In the genomic region with DNA sequence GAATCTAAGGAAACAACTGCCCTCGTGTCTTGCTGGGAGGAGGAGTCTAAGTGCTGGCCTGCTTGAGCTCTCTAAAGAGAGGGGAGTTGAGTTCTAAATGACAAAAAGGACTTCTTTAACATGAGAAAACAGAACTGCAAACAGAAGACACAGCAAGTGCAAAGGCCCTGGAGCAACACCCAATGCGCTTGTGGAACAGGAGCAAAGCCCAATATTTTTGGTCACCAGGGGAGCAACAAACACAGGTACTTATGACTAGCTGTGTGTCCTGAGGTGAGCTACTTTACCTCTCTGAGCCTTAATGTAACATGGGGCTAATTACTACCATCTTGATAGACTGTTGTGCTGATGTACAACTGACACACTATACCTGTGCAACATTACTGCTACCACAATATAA, we compare ENCODE assay signal across 16 cellular contexts.
A peak's percentile ranks its signal among the peaks of the same experiment; 100 is the strongest.
DNase-seq lines count a peak whose midpoint lies in the region; ATAC-seq, FAIRE-seq and TF ChIP-seq lines count a peak whose summit lies in the region.
"Had no signal": no experiment of that assay in that cellular context is flagged by ENCODE, and none has a peak within 500 bp of the region (broad histone marks: within the 10 kb centered on the region; RNA-seq: fewer than 3 reads in every experiment).

No MANE protein-coding gene starts in this region.

- peaks cover 85% of the 10 kb centered on the region for H3K4me1 Mint-ChIP-seq in GM23338
- peaks cover 63% of the 10 kb centered on the region for H3K4me1 Mint-ChIP-seq in progenitor cell of endocrine pancreas (ENCODE audit: low read depth)
- peaks cover 0 to 6% (median 0%) of the 10 kb centered on the region in 4 donors for H3K4me1 Mint-ChIP-seq in naive thymus-derived CD8-positive, alpha-beta T cell

- TF ChIP-seq POLR2A in H1 (IDR thresholded peaks at IDR 0.05; ENCODE audit: control extremely low read depth in 1 of 2, low read depth in 2 of 2, low read length in 2 of 2): no peak

- H2BK120ac ChIP-seq in H1 (replicated peaks; ENCODE audit: low read depth, low read length): no peak overlapping the region

- H3K27me3 Mint-ChIP-seq in GM23338 (ENCODE audit: insufficient read depth, low read depth, poor library complexity) (peaks cover 5% of the 10 kb centered on the region), progenitor cell of endocrine pancreas (no peaks in the 10 kb centered on the region)
- peaks cover 0 to 6% (median 0%) of the 10 kb centered on the region in 5 donors for H3K27me3 Mint-ChIP-seq in naive thymus-derived CD8-positive, alpha-beta T cell
- H3K27me3 Mint-ChIP-seq: CD4-positive, alpha-beta T cell had no signal

- H2BK5ac ChIP-seq in H1 (ENCODE audit: low read depth, low read length): no peak overlapping the region

- WGBS in H1 (ENCODE audit: extremely low coverage in 1 of 2, insufficient coverage in 1 of 2, insufficient read length in 1 of 2, insufficient replicate concordance in 2 of 2, low coverage in 1 of 2, low lambda C conversion rate in 2 of 2, missing lambda C conversion rate in 1 of 2), 2 experiments: 58% methylated on average over 2 of the region's 2 CpGs; no CpG with 5 or more reads in 1 of the 2 experiments

- H3K9me3 Mint-ChIP-seq in GM23338: no peaks in the 10 kb centered on the region
- no peaks in the 10 kb centered on the region for H3K9me3 Mint-ChIP-seq in progenitor cell of endocrine pancreas (ENCODE audit: low read depth)
- H3K9me3 Mint-ChIP-seq in naive thymus-derived CD8-positive, alpha-beta T cell: no peaks in the 10 kb centered on the region
- H3K9me3 Mint-ChIP-seq: CD4-positive, alpha-beta T cell had no signal

- H2BK15ac ChIP-seq in H1 (ENCODE audit: low read length): no peak overlapping the region; the same call in 1 of the 2 replicates

- peak; percentile 69 for DNase-seq in GM23338 (ENCODE audit: low spot score)
- DNase-seq in H1 (ENCODE audit: low read depth in 1 of 2, low spot score in 2 of 2): no peak
- DNase-seq in progenitor cell of endocrine pancreas (ENCODE audit: low spot score, unreplicated experiment): no peak
- DNase-seq in naive thymus-derived CD8-positive, alpha-beta T cell: no peak
- DNase-seq: Caco-2; CD4-positive, alpha-beta T cell; GDM1 had no signal

- H3K4me3 Mint-ChIP-seq in GM23338: no peak overlapping the region
- no peak overlapping the region for H3K4me3 Mint-ChIP-seq in progenitor cell of endocrine pancreas (ENCODE audit: low read depth)
- no peak overlapping the region for H3K4me3 Mint-ChIP-seq in naive thymus-derived CD8-positive, alpha-beta T cell
- H3K4me3 Mint-ChIP-seq: CD4-positive, alpha-beta T cell had no signal

- H4K20me1 ChIP-seq in GM23338 (replicated peaks; ENCODE audit: insufficient read depth) (no peaks in the 10 kb centered on the region), H1 (replicated peaks in 1 of 2; ENCODE audit: control insufficient read depth in 1 of 2, insufficient read depth in 2 of 2, low read length in 2 of 2) (no peaks in the 10 kb centered on the region)

- H4K5ac ChIP-seq in H1 (ENCODE audit: insufficient read length, low read depth, low read length): no peak overlapping the region

- CTCF ChIA-PET in HEK293 (lab: Yijun Ruan, JAX): interaction anchor here (0.6 kb wide), 1 partner anchor 305 kb away, joined by 3 read pairs; no protein-coding TSS in a partner anchor
- CTCF ChIA-PET in H1 (lab: Charles Lee; ENCODE audit: partially characterized antibody): interaction anchor here (0.7 to 0.8 kb wide), 3 partner anchors 8 to 61 kb away, joined by 3 read pairs; no protein-coding TSS in a partner anchor

- H3K9ac ChIP-seq in H1 (replicated peaks in 1 of 4; ENCODE audit: extremely low read depth in 1 of 4, low read depth in 3 of 4, low read length in 3 of 4): no peak overlapping the region
- H3K9ac ChIP-seq: KMS-11 had no signal

- no peak for TF ChIP-seq EP300 in H1 (IDR thresholded peaks at IDR 0.05; ENCODE audit: borderline replicate concordance in 1 of 2, low read depth in 2 of 2, low read length in 2 of 2)

- no peaks in the 10 kb centered on the region for H3K23me2 ChIP-seq in H1 (ENCODE audit: low read depth, low read length)

- no peaks in the 10 kb centered on the region for H3K27me3 ChIP-seq in GM23338 (ENCODE audit: insufficient read depth)
- H3K27me3 ChIP-seq in H1 (replicated peaks in 1 of 4; ENCODE audit: control insufficient read depth in 3 of 4, extremely low read depth in 1 of 4, insufficient read depth in 3 of 4, low read length in 3 of 4): no peaks in the 10 kb centered on the region

- H2AFZ ChIP-seq in GM23338 (no peak overlapping the region), H1 (ENCODE audit: low read length) (no peak overlapping the region)

- no peak overlapping the region for H3K56ac ChIP-seq in H1 (replicated peaks; ENCODE audit: insufficient read length, low read depth, low read length)

- no peak overlapping the region for H2BK12ac ChIP-seq in H1 (ENCODE audit: low read depth, low read length)

- H3K4me3 ChIP-seq in GM23338 (no peak overlapping the region), HEK293 (ENCODE audit: low read depth, low read length) (no peak overlapping the region), H1 (ENCODE audit: extremely low read depth in 1 of 4, insufficient read depth in 2 of 4, low read depth in 3 of 4, low read length in 4 of 4) (no peak overlapping the region)

- POLR2A ChIA-PET in HEK293 (lab: Yijun Ruan, JAX): no interaction called here
- POLR2A ChIA-PET in H1 (lab: Charles Lee; ENCODE audit: partially characterized antibody): no interaction called here
- POLR2A ChIA-PET in naive thymus-derived CD8-positive, alpha-beta T cell (lab: Charles Lee): no interaction called here

- ATAC-seq in GM23338 (peak; percentile 34; the same call in 2 of the 3 replicates), GM18519 (IDR thresholded peaks at IDR 0.05; ENCODE audit: low FRiP score, unreplicated experiment) (no peak), GM19395 (IDR thresholded peaks at IDR 0.05; ENCODE audit: unreplicated experiment) (no peak)
- no peak for ATAC-seq in naive thymus-derived CD8-positive, alpha-beta T cell
- ATAC-seq: HCT116 had no signal

- peaks cover 91% of the 10 kb centered on the region for H3K4me1 ChIP-seq in GM23338 (ENCODE audit: insufficient read depth)
- H3K4me1 ChIP-seq in HEK293 (ENCODE audit: control insufficient read depth, insufficient read depth, low read length): peaks cover 31% of the 10 kb centered on the region
- peaks cover 12 to 41% (median 37%) of the 10 kb centered on the region in 4 experiments for H3K4me1 ChIP-seq in H1 (replicated peaks in 1 of 4; ENCODE audit: control insufficient read depth in 3 of 4, insufficient read depth in 4 of 4, low read length in 3 of 4)

- H3K9me3 ChIP-seq in HEK293 (ENCODE audit: control insufficient read depth, insufficient read depth, low read depth, low read length) (no peaks in the 10 kb centered on the region), H1 (ENCODE audit: insufficient read depth in 2 of 2, low read depth in 1 of 2, low read length in 1 of 2) (no peaks in the 10 kb centered on the region)
- H3K9me3 ChIP-seq: Caco-2 had no signal

- no peak overlapping the region for H2BK20ac ChIP-seq in H1 (ENCODE audit: low read length)

- H2AK5ac ChIP-seq in H1 (ENCODE audit: low read depth, low read length): no peak overlapping the region

- TF ChIP-seq RAD21 in H1 (IDR thresholded peaks at IDR 0.05 in 1 of 2, conservative IDR thresholded peaks at IDR 0.05 in 1 of 2; ENCODE audit: low read depth in 2 of 2, low read length in 2 of 2): no peak

- no peaks in the 10 kb centered on the region for H3K9me2 ChIP-seq in GM23338 (ENCODE audit: insufficient read depth)

- peak; percentile 82 for FAIRE-seq in H1 (lab: Jason Lieb, UNC)
- FAIRE-seq: D721Med, GM12892, GM18507 had no signal

- no peak overlapping the region for H3K23ac ChIP-seq in H1 (ENCODE audit: insufficient read length)

- H3K36me3 ChIP-seq in GM23338 (ENCODE audit: insufficient read depth) (no peaks in the 10 kb centered on the region), HEK293 (ENCODE audit: control insufficient read depth in 2 of 2, insufficient read depth in 1 of 2, low read length in 2 of 2) (no peaks in the 10 kb centered on the region), H1 (ENCODE audit: control insufficient read depth in 2 of 4, insufficient read depth in 4 of 4, low read length in 3 of 4) (no peaks in the 10 kb centered on the region)

- H3K14ac ChIP-seq in H1 (ENCODE audit: insufficient read length): no peak overlapping the region

- no peak overlapping the region for H3K27ac Mint-ChIP-seq in GM23338
- H3K27ac Mint-ChIP-seq in progenitor cell of endocrine pancreas: peak overlapping the region; percentile 43
- H3K27ac Mint-ChIP-seq in naive thymus-derived CD8-positive, alpha-beta T cell: no peak overlapping the region
- H3K27ac Mint-ChIP-seq: CD4-positive, alpha-beta T cell had no signal

- H3K18ac ChIP-seq in H1 (ENCODE audit: extremely low read depth, low read length): no peak overlapping the region

- H3K36me3 Mint-ChIP-seq in GM23338 (ENCODE audit: low read depth) (no peaks in the 10 kb centered on the region), progenitor cell of endocrine pancreas (ENCODE audit: insufficient read depth) (no peaks in the 10 kb centered on the region)
- H3K36me3 Mint-ChIP-seq in naive thymus-derived CD8-positive, alpha-beta T cell: no peaks in the 10 kb centered on the region

- no peak overlapping the region for H3K27ac ChIP-seq in GM23338 (ENCODE audit: low read depth)
- no peak overlapping the region for H3K27ac ChIP-seq in HEK293 (ENCODE audit: extremely low read depth, low read depth, low read length)
- no peak overlapping the region for H3K27ac ChIP-seq in H1 (ENCODE audit: low read depth, low read length)
- H3K27ac ChIP-seq: C4-2B, KMS-11 had no signal

- no peaks in the 10 kb centered on the region for H3K79me1 ChIP-seq in H1 (ENCODE audit: low read depth, low read length)

- H3F3A ChIP-seq in GM23338 (replicated peaks; ENCODE audit: low read depth): 0 out of 2 replicates have a peak, but pooled peaks cover 7% of the 10 kb centered on the region

- H3K79me2 ChIP-seq in GM23338 (replicated peaks; ENCODE audit: insufficient read depth): no peaks in the 10 kb centered on the region
- no peaks in the 10 kb centered on the region for H3K79me2 ChIP-seq in H1 (ENCODE audit: control insufficient read depth in 1 of 2, insufficient read depth in 2 of 2, low read length in 2 of 2)

- no peak overlapping the region for H4K91ac ChIP-seq in H1 (replicated peaks; ENCODE audit: insufficient read length, low read length)

- H3K4ac ChIP-seq in H1 (replicated peaks; ENCODE audit: insufficient read length, low read depth, low read length): no peak overlapping the region

- H3K4me2 ChIP-seq in GM23338: no peak overlapping the region
- H3K4me2 ChIP-seq in H1 (ENCODE audit: insufficient read depth in 1 of 2, low read depth in 2 of 2, low read length in 2 of 2): no peak overlapping the region
- H3K4me2 ChIP-seq: KMS-11 had no signal

- no peak overlapping the region for H4K8ac ChIP-seq in H1 (ENCODE audit: extremely low read depth, insufficient read depth, low read length)

- TF ChIP-seq CTCF in GM23338 (conservative IDR thresholded peaks at IDR 0.05; ENCODE audit: low read depth in 2 of 2) (no peak), HEK293 (tag by site-specific recombination; IDR thresholded peaks at IDR 0.05) (no peak), H1 (IDR thresholded peaks at IDR 0.05; ENCODE audit: control extremely low read depth in 1 of 3, insufficient read depth in 1 of 3, low read depth in 1 of 3, low read length in 3 of 3) (no peak), progenitor cell of endocrine pancreas (IDR thresholded peaks at IDR 0.05; ENCODE audit: unreplicated experiment) (no peak)

TF ChIP-seq in H1, 55 proteins besides CTCF, POLR2A, EP300 and RAD21 (continues in another document):
- TF ChIP-seq TCF12 (IDR thresholded peaks at IDR 0.05; ENCODE audit: low read depth, low read length): no peak
